In the genomic region with DNA sequence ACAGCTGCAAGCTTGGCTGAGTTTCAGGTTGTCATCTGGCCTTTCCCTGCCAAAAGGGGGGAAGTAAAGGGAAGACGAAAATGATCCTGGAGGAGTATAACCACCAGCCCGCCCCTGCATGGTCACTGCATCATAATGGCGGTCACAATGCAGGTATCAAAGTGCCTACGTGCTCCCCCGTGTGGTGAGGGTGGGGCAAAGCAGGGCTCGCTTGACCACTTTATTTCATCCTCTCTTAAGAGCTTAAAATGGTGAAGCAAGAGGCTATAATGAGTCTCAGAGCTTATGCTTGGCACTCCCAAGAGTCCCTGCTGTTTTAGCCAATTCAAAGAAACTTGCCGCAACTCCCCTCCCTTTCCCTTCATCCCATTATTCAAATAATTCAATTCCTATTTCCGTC, we compare ENCODE assay signal across 9 cellular contexts.
DNase-seq lines count a peak whose midpoint lies in the region; ATAC-seq and TF ChIP-seq lines count a peak whose summit lies in the region.
"Had no signal": no experiment of that assay in that cellular context is flagged by ENCODE, and none has a peak within 500 bp of the region (broad histone marks: within the 10 kb centered on the region; RNA-seq: fewer than 3 reads in every experiment).

No MANE protein-coding gene starts in this region.

- no peaks in the 10 kb centered on the region for H3K36me3 Mint-ChIP-seq in activated CD8-positive, alpha-beta T cell treated with anti-CD3 and anti-CD28 coated beads, Interleukin-2, amount 10 ng/mL, durations not matched to agents 7 days and 5 days (ENCODE audit: low read depth)
- no peaks in the 10 kb centered on the region for H3K36me3 Mint-ChIP-seq in osteocyte (ENCODE audit: unreplicated experiment)

- TF ChIP-seq CTCF in osteocyte (IDR thresholded peaks at IDR 0.05), result peak; percentile 30

- POLR2A ChIA-PET in activated CD8-positive, alpha-beta T cell treated with anti-CD3 and anti-CD28 coated beads, Interleukin-2, amount 10 ng/mL, durations not matched to agents 7 days and 5 days (lab: Charles Lee), result no interaction called here

- ATAC-seq in HG02885 (IDR thresholded peaks at IDR 0.05; ENCODE audit: poor library complexity, unreplicated experiment) (peak; percentile 64), HG03521 (IDR thresholded peaks at IDR 0.05; ENCODE audit: unreplicated experiment) (no peak)
- ATAC-seq in activated CD8-positive, alpha-beta T cell treated with anti-CD3 and anti-CD28 coated beads, Interleukin-2, amount 10 ng/mL, durations not matched to agents 7 days and 5 days, result no peak

- CTCF ChIA-PET in activated CD8-positive, alpha-beta T cell treated with anti-CD3 and anti-CD28 coated beads, Interleukin-2, amount 10 ng/mL, durations not matched to agents 7 days and 5 days (lab: Charles Lee), result interaction anchor here (3.0 kb wide), 1 partner anchor 25 kb away, joined by 10 read pairs; no protein-coding TSS in a partner anchor

- H3K4me1 Mint-ChIP-seq in activated CD8-positive, alpha-beta T cell treated with anti-CD3 and anti-CD28 coated beads, Interleukin-2, amount 10 ng/mL, durations not matched to agents 7 days and 5 days (ENCODE audit: low read depth), result no peaks in the 10 kb centered on the region
- no peaks in the 10 kb centered on the region for H3K4me1 Mint-ChIP-seq in osteocyte (ENCODE audit: unreplicated experiment)

- no peak overlapping the region for H3K27ac Mint-ChIP-seq in activated CD8-positive, alpha-beta T cell treated with anti-CD3 and anti-CD28 coated beads, Interleukin-2, amount 10 ng/mL, durations not matched to agents 7 days and 5 days
- no peak overlapping the region for H3K27ac Mint-ChIP-seq in osteocyte (ENCODE audit: unreplicated experiment)
- H3K27ac Mint-ChIP-seq: T-helper 1 cell treated with Interleukin-12 subunit alpha and Interleukin-12 subunit beta and Interleukin-4 antibody, amounts not matched to agents 30 μg/mL and 1 μg/mL, for 36 hours had no signal

- DNase-seq in NCI-H146 (lab: John Stamatoyannopoulos, UW), result peak; percentile 32
- DNase-seq in NCI-H146 treated with DMSO at 0.1 percent for 48 hours (lab: John Stamatoyannopoulos, UW; ENCODE audit: unreplicated experiment), result no peak
- DNase-seq in activated CD8-positive, alpha-beta T cell treated with anti-CD3 and anti-CD28 coated beads, Interleukin-2, amount 10 ng/mL, durations not matched to agents 7 days and 5 days, result peak; percentile 19
- DNase-seq in osteocyte (ENCODE audit: extremely low spot score, unreplicated experiment), result no peak
- no peak for DNase-seq in GM03348 (ENCODE audit: low spot score)
- DNase-seq in NCI-H187 treated with DMSO at 0.1 percent for 48 hours (lab: John Stamatoyannopoulos, UW), result no peak

- no peaks in the 10 kb centered on the region for H3K27me3 Mint-ChIP-seq in activated CD8-positive, alpha-beta T cell treated with anti-CD3 and anti-CD28 coated beads, Interleukin-2, amount 10 ng/mL, durations not matched to agents 7 days and 5 days (ENCODE audit: low read depth)
- no peaks in the 10 kb centered on the region for H3K27me3 Mint-ChIP-seq in osteocyte (ENCODE audit: unreplicated experiment)

- no peaks in the 10 kb centered on the region for H3K9me3 Mint-ChIP-seq in activated CD8-positive, alpha-beta T cell treated with anti-CD3 and anti-CD28 coated beads, Interleukin-2, amount 10 ng/mL, durations not matched to agents 7 days and 5 days (ENCODE audit: insufficient read depth)
- H3K9me3 Mint-ChIP-seq in osteocyte (ENCODE audit: unreplicated experiment), result no peaks in the 10 kb centered on the region
- H3K9me3 Mint-ChIP-seq: T-helper 1 cell treated with Interleukin-12 subunit alpha and Interleukin-12 subunit beta and Interleukin-4 antibody, amounts not matched to agents 30 μg/mL and 1 μg/mL, for 36 hours had no signal

- no peak overlapping the region for H3K4me3 Mint-ChIP-seq in activated CD8-positive, alpha-beta T cell treated with anti-CD3 and anti-CD28 coated beads, Interleukin-2, amount 10 ng/mL, durations not matched to agents 7 days and 5 days
- H3K4me3 Mint-ChIP-seq in osteocyte (ENCODE audit: unreplicated experiment), result no peak overlapping the region
- H3K4me3 Mint-ChIP-seq: T-helper 1 cell treated with Interleukin-12 subunit alpha and Interleukin-12 subunit beta and Interleukin-4 antibody, amounts not matched to agents 30 μg/mL and 1 μg/mL, for 36 hours had no signal

Comparison
In these comparisons a context has a peak if more than half of its experiments do, and no peak if none do; other contexts are left out.
1. DNase-seq: peak in NCI-H146 (single experiment) and activated CD8-positive, alpha-beta T cell treated with anti-CD3 and anti-CD28 coated beads, Interleukin-2, amount 10 ng/mL, durations not matched to agents 7 days and 5 days (single experiment); none in NCI-H146 treated with DMSO at 0.1 percent for 48 hours (single experiment), osteocyte (single experiment), GM03348 (single experiment) and NCI-H187 treated with DMSO at 0.1 percent for 48 hours (single experiment).